Comparison of ENCODE assay signal across 21 cellular contexts in genomic region chr5:160183075-160183474, GRCh38. TPM values are rescaled to one million over a fixed set of nuclear protein-coding genes. Genes with fewer than 3 reads are reported as not detected.
DNase-seq lines count a peak whose midpoint lies in the region; ATAC-seq and TF ChIP-seq lines count a peak whose summit lies in the region.
"Had no signal": no experiment of that assay in that cellular context is flagged by ENCODE, and none has a peak within 500 bp of the region (broad histone marks: within the 10 kb centered on the region; RNA-seq: fewer than 3 reads in every experiment).

No MANE protein-coding gene starts in this region.

- 24% methylated on average over 2 of the region's 2 CpGs for WGBS in mammary epithelial cell (ENCODE audit: low coverage, missing lambda C conversion rate)

- no peak overlapping the region for H3K4me3 Mint-ChIP-seq in MCF 10A (ENCODE audit: unreplicated experiment)
- no peak overlapping the region for H3K4me3 Mint-ChIP-seq in natural killer cell
- H3K4me3 Mint-ChIP-seq: central memory CD8-positive, alpha-beta T cell; nephron had no signal

- H2AFZ ChIP-seq in mammary epithelial cell (ENCODE audit: low read depth, low read length): peak overlapping the region; percentile 4
- H2AFZ ChIP-seq: hepatocyte had no signal

- H3K9me3 Mint-ChIP-seq in MCF 10A (ENCODE audit: unreplicated experiment): peaks cover 19% of the 10 kb centered on the region
- H3K9me3 Mint-ChIP-seq in natural killer cell: no peaks in the 10 kb centered on the region
- H3K9me3 Mint-ChIP-seq: central memory CD8-positive, alpha-beta T cell had no signal

- no peak for TF ChIP-seq POLR2A in breast epithelium (IDR thresholded peaks at IDR 0.05)

- CTCF ChIA-PET in MCF 10A (lab: Yijun Ruan, JAX) (interaction anchor here (0.6 kb wide), 2 partner anchors 19 to 140 kb away, joined by 3 to 4 read pairs; no protein-coding TSS in a partner anchor), mammary epithelial cell (lab: Charles Lee; ENCODE audit: low non-redundant PET) (interaction anchor here (0.8 kb wide), 1 partner anchor 102 kb away, joined by 3 read pairs; no protein-coding TSS in a partner anchor)

- BruUV-seq in MCF 10A (replicated peaks; lab: Mats Ljungman, UMichigan) (no TSS peak), mammary epithelial cell (replicated peaks; lab: Mats Ljungman, UMichigan) (no TSS peak)

- H3K27me3 Mint-ChIP-seq in MCF 10A (ENCODE audit: insufficient read depth, unreplicated experiment) (no peaks in the 10 kb centered on the region), natural killer cell (ENCODE audit: low read depth in 2 of 2) (peaks cover 19 to 20% of the 10 kb centered on the region in 2 donors)

- H3K4me2 ChIP-seq in mammary epithelial cell (ENCODE audit: insufficient read depth, low read depth, low read length): no peak overlapping the region
- H3K4me2 ChIP-seq: hepatocyte had no signal

- H3K9me3 ChIP-seq in breast epithelium: no peaks in the 10 kb centered on the region
- peaks cover 7% of the 10 kb centered on the region for H3K9me3 ChIP-seq in mammary epithelial cell (replicated peaks; ENCODE audit: insufficient read depth, low read length)
- H3K9me3 ChIP-seq: thoracic aorta had no signal

- ATAC-seq in GM19397 (IDR thresholded peaks at IDR 0.05; ENCODE audit: unreplicated experiment): no peak
- no peak for ATAC-seq in natural killer cell

- H3K36me3 Mint-ChIP-seq in MCF 10A (ENCODE audit: insufficient read depth, unreplicated experiment): peaks cover 6% of the 10 kb centered on the region
- H3K36me3 Mint-ChIP-seq in natural killer cell: no peaks in the 10 kb centered on the region

- no peak overlapping the region for H3K27ac Mint-ChIP-seq in MCF 10A (ENCODE audit: low read depth, unreplicated experiment)
- no peak overlapping the region for H3K27ac Mint-ChIP-seq in natural killer cell

- H3K27me3 ChIP-seq in breast epithelium (no peaks in the 10 kb centered on the region), mammary epithelial cell (ENCODE audit: insufficient read depth, low read length) (no peaks in the 10 kb centered on the region)
- H3K27me3 ChIP-seq: hepatocyte had no signal

- no peak for TF ChIP-seq CTCF in MCF 10A (IDR thresholded peaks at IDR 0.05; ENCODE audit: unreplicated experiment)
- TF ChIP-seq CTCF in breast epithelium (IDR thresholded peaks at IDR 0.05): no peak
- TF ChIP-seq CTCF in mammary epithelial cell (conservative IDR thresholded peaks at IDR 0.05 in 1 of 2, IDR thresholded peaks at IDR 0.05 in 1 of 2; ENCODE audit: extremely low read depth in 1 of 2, insufficient read depth in 1 of 2, low read depth in 1 of 2, low read length in 2 of 2): no peak
- no peak for TF ChIP-seq CTCF in natural killer cell (IDR thresholded peaks at IDR 0.05)

- H3K36me3 ChIP-seq in breast epithelium (no peaks in the 10 kb centered on the region), mammary epithelial cell (ENCODE audit: insufficient read depth, low read length) (no peaks in the 10 kb centered on the region)
- H3K36me3 ChIP-seq: thoracic aorta had no signal

- H3K4me3 ChIP-seq in breast epithelium: no peak overlapping the region
- no peak overlapping the region for H3K4me3 ChIP-seq in mammary epithelial cell (replicated peaks in 1 of 3; ENCODE audit: insufficient read depth in 1 of 3, low read depth in 2 of 3, low read length in 3 of 3)
- H3K4me3 ChIP-seq: hepatocyte, thoracic aorta had no signal

- in situ Hi-C loops in mammary epithelial cell (cut with MboI; ENCODE audit: low sequenced_read_pairs in 2 of 2): no loop called here
- in situ Hi-C loops in KBM-7 (cut with MboI; ENCODE audit: low pct_unique_long_range_greater_than_20kb, low sequenced_read_pairs): no loop called here

- dilution Hi-C loops in mammary epithelial cell (cut with HindIII; ENCODE audit: low sequenced_read_pairs): loop anchor here (5.0 kb wide), 1 partner anchor 56 kb away; no protein-coding TSS in a partner anchor

- no peaks in the 10 kb centered on the region for H3K79me2 ChIP-seq in mammary epithelial cell (ENCODE audit: insufficient read depth, low read length)
- H3K79me2 ChIP-seq: hepatocyte had no signal

- H3K27ac ChIP-seq in breast epithelium (no peak overlapping the region), mammary epithelial cell (ENCODE audit: insufficient read depth, low read depth, low read length) (no peak overlapping the region)
- H3K27ac ChIP-seq: C4-2B, hepatocyte, thoracic aorta had no signal

- no peaks in the 10 kb centered on the region for H4K20me1 ChIP-seq in mammary epithelial cell (ENCODE audit: insufficient read depth, low read length)

- POLR2A ChIA-PET in MCF 10A (lab: Yijun Ruan, JAX): no interaction called here

- DNase-seq in MCF 10A (ENCODE audit: unreplicated experiment) (peak; percentile 24), breast epithelium (ENCODE audit: low spot score in 2 of 2) (no peak), mammary epithelial cell (peak; percentile 44), kidney glomerular epithelial cell (lab: John Stamatoyannopoulos, UW) (peak; percentile 10), KBM-7 (no peak), natural killer cell (no peak)
- no peak for DNase-seq in activated CD4-positive, CD25-positive, alpha-beta regulatory T cell treated with anti-CD3 and anti-CD28 coated beads, Interleukin-2, amount 50 U/mL, for 72 hours
- DNase-seq: effector CD4-positive, alpha-beta T cell; kidney; mesenchymal stem cell; MV-4-11; NCI-H2081; NCI-H524 treated with DMSO at 0.1 percent for 48 hours; SIG-M5 had no signal

- no peaks in the 10 kb centered on the region for H3K4me1 ChIP-seq in breast epithelium
- peaks cover 8% of the 10 kb centered on the region for H3K4me1 ChIP-seq in mammary epithelial cell (ENCODE audit: insufficient read depth, low read length)

- H3K9ac ChIP-seq in mammary epithelial cell (ENCODE audit: insufficient read depth, low read length): no peak overlapping the region

- H3K4me1 Mint-ChIP-seq in MCF 10A (ENCODE audit: insufficient read depth, unreplicated experiment) (peaks cover 7% of the 10 kb centered on the region), natural killer cell (peaks cover 0 to 6% of the 10 kb centered on the region in 2 donors)
- H3K4me1 Mint-ChIP-seq: central memory CD8-positive, alpha-beta T cell had no signal

- intact Hi-C loops in MCF 10A (cut with micrococcal nuclease): no loop called here
- intact Hi-C loops in breast epithelium (cut with DNase I; ENCODE audit: low total_unique reads): no loop called here
- intact Hi-C loops in mammary epithelial cell (cut with micrococcal nuclease): no loop called here
- intact Hi-C loops in natural killer cell (cut with micrococcal nuclease): no loop called here

RNA-seq across cellular contexts. Expression of gene FABP6, which starts 46.2 kb away (rescaled TPM):
- not detected in 2 replicates for total RNA-seq in MCF 10A (2022)
- total RNA-seq in breast epithelium: not detected
- not detected for total RNA-seq in mammary epithelial cell
- not detected for polyA plus RNA-seq in mammary epithelial cell
- polyA minus RNA-seq in mammary epithelial cell: not detected
- total RNA-seq in natural killer cell: not detected
- total RNA-seq: kidney; T-helper 2 cell treated with Interferon-gamma antibody and Interleukin-4, amounts not matched to agents 100 ng/mL and 5 ng/mL, for 36 hours; thoracic aorta had no signal

Comparison
In these comparisons a context has a peak if more than half of its experiments do, and no peak if none do; other contexts are left out.
1. DNase-seq: peak in MCF 10A (single experiment), mammary epithelial cell (single experiment) and kidney glomerular epithelial cell (single experiment); none in breast epithelium (0 of 2), activated CD4-positive, CD25-positive, alpha-beta regulatory T cell treated with anti-CD3 and anti-CD28 coated beads, Interleukin-2, amount 50 U/mL, for 72 hours (single experiment), KBM-7 (single experiment) and natural killer cell (single experiment).